Comparison of ENCODE assay signal across 23 cellular contexts in the genomic region with DNA sequence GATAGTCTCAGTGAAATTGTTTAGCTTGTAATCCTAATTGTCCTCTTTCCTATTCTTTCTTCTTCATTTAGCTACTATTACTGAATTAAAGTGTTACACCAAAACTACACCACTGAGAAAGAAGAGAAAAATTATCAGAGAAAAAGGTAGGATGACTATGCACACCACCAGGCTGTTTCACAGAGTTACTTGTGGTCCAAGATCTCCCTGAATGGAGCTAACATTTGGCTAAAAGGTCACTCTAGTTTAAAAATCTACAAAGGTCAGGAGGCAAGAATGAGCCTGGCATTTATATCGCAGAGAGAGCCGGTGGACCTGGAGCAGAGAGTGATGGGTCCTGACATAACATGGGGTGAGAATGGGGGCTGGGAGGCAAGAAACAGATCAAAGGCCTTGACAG.
"Had no signal": no experiment of that assay in that cellular context is flagged by ENCODE, and none has a peak within 500 bp of the region (broad histone marks: within the 10 kb centered on the region; RNA-seq: fewer than 3 reads in every experiment).

No MANE protein-coding gene starts in this region.

- H3K4me3 ChIP-seq: dorsolateral prefrontal cortex, esophagus squamous epithelium, heart left ventricle, pancreas, SK-N-MC, stomach, suprapubic skin, tibial nerve had no signal

- H3K27ac ChIP-seq: dorsolateral prefrontal cortex, esophagus squamous epithelium, pancreas, SK-N-MC, stomach, suprapubic skin, tibial nerve, VCaP had no signal

- H3K27ac Mint-ChIP-seq: activated naive CD4-positive, alpha-beta T cell treated with anti-CD3 and anti-CD28 coated beads, Interleukin-2, amount 10 ng/mL, durations not matched to agents 7 days and 5 days had no signal

- ATAC-seq: pancreas, sciatic nerve had no signal

- H3K4me3 Mint-ChIP-seq: activated naive CD4-positive, alpha-beta T cell treated with anti-CD3 and anti-CD28 coated beads, Interleukin-2, amount 10 ng/mL, durations not matched to agents 7 days and 5 days; brain; nephron had no signal

- H3K9me3 ChIP-seq: esophagus squamous epithelium, heart left ventricle, pancreas, stomach, suprapubic skin, tibial nerve had no signal

- H3K27me3 ChIP-seq: dorsolateral prefrontal cortex, esophagus squamous epithelium, heart left ventricle, pancreas, stomach, suprapubic skin, tibial nerve had no signal

- H3K27me3 Mint-ChIP-seq: activated naive CD4-positive, alpha-beta T cell treated with anti-CD3 and anti-CD28 coated beads, Interleukin-2, amount 10 ng/mL, durations not matched to agents 7 days and 5 days; brain had no signal

- H3K4me1 Mint-ChIP-seq: activated naive CD4-positive, alpha-beta T cell treated with anti-CD3 and anti-CD28 coated beads, Interleukin-2, amount 10 ng/mL, durations not matched to agents 7 days and 5 days had no signal

- DNase-seq: activated CD4-positive, alpha-beta T cell treated with anti-CD3 and anti-CD28 coated beads, Interleukin-2, amount 50 U/mL, for 1 hour; activated CD4-positive, CD25-positive, alpha-beta regulatory T cell treated with anti-CD3 and anti-CD28 coated beads, Interleukin-2, amount 50 U/mL, for 72 hours; activated CD8-positive, alpha-beta memory T cell treated with anti-CD3 and anti-CD28 coated beads, Interleukin-2, amount 50 U/mL, for 48 hours; activated effector memory CD4-positive, alpha-beta T cell treated with Interleukin-2 at 50 U/mL for 16 hours; activated naive CD4-positive, alpha-beta T cell treated with anti-CD3 and anti-CD28 coated beads, Interleukin-2, amount 10 ng/mL, durations not matched to agents 7 days and 5 days; activated T-cell treated with anti-CD3 and anti-CD28 coated beads, Interleukin-2, amount 50 U/mL, for 48 hours; aorta; caudate nucleus; dorsolateral prefrontal cortex; esophagus squamous epithelium; heart left ventricle; pancreas; stimulated activated CD4-positive, alpha-beta T cell treated with anti-CD3 and anti-CD28 coated beads, Interleukin-4, amount 100 ng/mL, for 1 hour; stomach; SW 1271; T-helper 2 cell had no signal

- H3K9me3 Mint-ChIP-seq: activated naive CD4-positive, alpha-beta T cell treated with anti-CD3 and anti-CD28 coated beads, Interleukin-2, amount 10 ng/mL, durations not matched to agents 7 days and 5 days; brain; nephron had no signal
